ENCODE assay signal across 1 cellular context in genomic region chr16:67800252-67801046, GRCh38.
TF ChIP-seq lines count a peak whose summit lies in the region.

No MANE protein-coding gene starts in this region.

TF ChIP-seq in WTC11, 78 proteins besides CTCF, POLR2A, EP300 and RAD21 (continued from another document):
- TF ChIP-seq, protein P1, sequence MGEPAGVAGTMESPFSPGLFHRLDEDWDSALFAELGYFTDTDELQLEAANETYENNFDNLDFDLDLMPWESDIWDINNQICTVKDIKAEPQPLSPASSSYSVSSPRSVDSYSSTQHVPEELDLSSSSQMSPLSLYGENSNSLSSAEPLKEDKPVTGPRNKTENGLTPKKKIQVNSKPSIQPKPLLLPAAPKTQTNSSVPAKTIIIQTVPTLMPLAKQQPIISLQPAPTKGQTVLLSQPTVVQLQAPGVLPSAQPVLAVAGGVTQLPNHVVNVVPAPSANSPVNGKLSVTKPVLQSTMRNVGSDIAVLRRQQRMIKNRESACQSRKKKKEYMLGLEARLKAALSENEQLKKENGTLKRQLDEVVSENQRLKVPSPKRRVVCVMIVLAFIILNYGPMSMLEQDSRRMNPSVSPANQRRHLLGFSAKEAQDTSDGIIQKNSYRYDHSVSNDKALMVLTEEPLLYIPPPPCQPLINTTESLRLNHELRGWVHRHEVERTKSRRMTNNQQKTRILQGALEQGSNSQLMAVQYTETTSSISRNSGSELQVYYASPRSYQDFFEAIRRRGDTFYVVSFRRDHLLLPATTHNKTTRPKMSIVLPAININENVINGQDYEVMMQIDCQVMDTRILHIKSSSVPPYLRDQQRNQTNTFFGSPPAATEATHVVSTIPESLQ (CRISPR knock-in tag; IDR thresholded peaks at IDR 0.05): no peak
- TF ChIP-seq, protein P2, sequence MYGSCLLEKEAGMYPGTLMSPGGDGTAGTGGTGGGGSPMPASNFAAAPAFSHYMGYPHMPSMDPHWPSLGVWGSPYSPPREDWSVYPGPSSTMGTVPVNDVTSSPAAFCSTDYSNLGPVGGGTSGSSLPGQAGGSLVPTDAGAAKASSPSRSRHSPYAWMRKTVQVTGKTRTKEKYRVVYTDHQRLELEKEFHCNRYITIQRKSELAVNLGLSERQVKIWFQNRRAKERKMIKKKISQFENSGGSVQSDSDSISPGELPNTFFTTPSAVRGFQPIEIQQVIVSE (CRISPR knock-in tag; IDR thresholded peaks at IDR 0.05; ENCODE audit: borderline replicate concordance): no peak
- TF ChIP-seq ZNF416 (CRISPR knock-in tag; IDR thresholded peaks at IDR 0.05): no peak
